Comparison of ENCODE assay signal across 8 cellular contexts in the genomic region with DNA sequence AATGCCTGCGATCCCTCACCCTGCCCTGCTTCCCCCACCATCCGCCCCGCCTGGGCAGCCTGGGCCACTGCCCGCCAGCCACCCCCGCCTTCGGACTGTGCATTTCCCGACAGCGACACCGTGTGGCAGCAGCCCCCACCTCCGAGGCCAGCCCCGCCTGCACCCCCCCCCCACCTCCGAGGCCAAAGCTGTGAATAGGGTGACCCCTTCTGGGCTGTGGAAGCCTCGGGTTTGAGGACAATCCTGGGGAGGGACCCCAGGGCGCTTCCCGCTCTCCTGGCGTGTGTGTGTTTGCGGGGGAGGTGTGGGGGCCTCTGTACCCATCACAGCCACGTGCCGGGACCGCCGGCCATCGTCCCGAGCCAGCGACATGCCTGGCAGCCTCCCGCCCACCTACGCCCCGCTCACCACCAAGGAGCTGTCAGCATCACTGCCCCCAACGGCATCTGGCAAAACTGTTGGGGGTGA. TPM values are rescaled to one million over a fixed set of nuclear protein-coding genes. Genes with fewer than 3 reads are reported as not detected.
DNase-seq lines count a peak whose midpoint lies in the region; ATAC-seq lines count a peak whose summit lies in the region.

No MANE protein-coding gene starts in this region.

- peak; percentile 96 for DNase-seq in GM03348 (ENCODE audit: low spot score)
- DNase-seq in HuH-7 (ENCODE audit: low spot score) = peak; percentile 100
- DNase-seq in SJSA1 (ENCODE audit: low read depth in 1 of 2, low spot score in 2 of 2) = peak; percentile 64 to 93
- DNase-seq in activated gamma-delta T cell treated with anti-CD3 and anti-CD28 coated beads, Interleukin-2, amount 50 U/mL, for 16 hours (ENCODE audit: low read depth) = peak; percentile 79
- peak; percentile 67 for DNase-seq in foreskin melanocyte
- DNase-seq in occipital lobe (lab: John Stamatoyannopoulos, UW) = peak; percentile 85
- DNase-seq in stromal cell of bone marrow (ENCODE audit: low read depth) = peak; percentile 63

- no peaks in the 10 kb centered on the region for H3K27me3 ChIP-seq in SJSA1 (replicated peaks)

- H3K4me1 ChIP-seq in SJSA1 (replicated peaks) = peaks cover 11% of the 10 kb centered on the region

- no peak overlapping the region for H3K27ac ChIP-seq in SJSA1

- H3K36me3 ChIP-seq in SJSA1 = peaks cover 48% of the 10 kb centered on the region

- no peak for ATAC-seq in HG03460 (IDR thresholded peaks at IDR 0.05; ENCODE audit: unreplicated experiment)

- no peaks in the 10 kb centered on the region for H3K9me3 ChIP-seq in SJSA1 (replicated peaks)

- no peak overlapping the region for H3K4me3 ChIP-seq in SJSA1

RNA-seq across cellular contexts. Expression of a gene that starts 33.8 kb away (rescaled TPM):
- 4.9 and 11.9 TPM in 2 replicates for total RNA-seq in SJSA1 (2014; rRNA removed; shearing (Covaris generic))
- total RNA-seq in occipital lobe = 3.3 TPM
